In genomic region chr1:113269577-113269976, GRCh38 we compare ENCODE assay signal across 21 cellular contexts.
DNase-seq lines count a peak whose midpoint lies in the region; TF ChIP-seq lines count a peak whose summit lies in the region.
"Had no signal": no experiment of that assay in that cellular context is flagged by ENCODE, and none has a peak within 500 bp of the region (broad histone marks: within the 10 kb centered on the region; RNA-seq: fewer than 3 reads in every experiment).

No MANE protein-coding gene starts in this region.

- H3K9me3 Mint-ChIP-seq in endodermal cell: no peaks in the 10 kb centered on the region
- H3K9me3 Mint-ChIP-seq: CD8-positive, alpha-beta memory T cell; T-cell had no signal

- H3K4me2 ChIP-seq in Karpas-422 (ENCODE audit: low read depth, low read length, poor library complexity, severe bottlenecking): no peak overlapping the region
- H3K4me2 ChIP-seq: PC-9 had no signal

- H3K36me3 ChIP-seq in Karpas-422 (ENCODE audit: insufficient read depth, low read length) (no peaks in the 10 kb centered on the region), endodermal cell (ENCODE audit: control insufficient read depth, insufficient read depth, low read length) (no peaks in the 10 kb centered on the region), WERI-Rb-1 (no peaks in the 10 kb centered on the region)
- H3K36me3 ChIP-seq: MG63, SJCRH30 had no signal

- H3K27me3 Mint-ChIP-seq in endodermal cell (ENCODE audit: insufficient read depth): peaks cover 5% of the 10 kb centered on the region

- peak; percentile 52 for TF ChIP-seq CTCF in endodermal cell (conservative IDR thresholded peaks at IDR 0.05)
- TF ChIP-seq CTCF in WERI-Rb-1 (IDR thresholded peaks at IDR 0.05; ENCODE audit: low read depth, low read length): no peak

- no peak overlapping the region for H3K27ac Mint-ChIP-seq in endodermal cell
- H3K27ac Mint-ChIP-seq: B cell; CD14-positive monocyte; CD8-positive, alpha-beta memory T cell; T-cell had no signal

- H3K9ac ChIP-seq in Karpas-422 (ENCODE audit: low read length): no peak overlapping the region
- no peak overlapping the region for H3K9ac ChIP-seq in endodermal cell (ENCODE audit: extremely low read depth, low read length, poor library complexity, severe bottlenecking)

- H3K4me1 Mint-ChIP-seq in endodermal cell: peaks cover 11% of the 10 kb centered on the region
- H3K4me1 Mint-ChIP-seq: B cell; CD14-positive monocyte; CD8-positive, alpha-beta memory T cell; T-cell had no signal

- no peaks in the 10 kb centered on the region for H3K4me1 ChIP-seq in Karpas-422 (ENCODE audit: low read length)
- peaks cover 3% of the 10 kb centered on the region for H3K4me1 ChIP-seq in endodermal cell (ENCODE audit: control insufficient read depth, insufficient read depth, low read length)
- H3K4me1 ChIP-seq: SJCRH30 had no signal

- H3K9me3 ChIP-seq in Karpas-422 (ENCODE audit: low read length): no peaks in the 10 kb centered on the region
- no peaks in the 10 kb centered on the region for H3K9me3 ChIP-seq in endodermal cell (ENCODE audit: control insufficient read depth, low read length)
- H3K9me3 ChIP-seq in WERI-Rb-1 (ENCODE audit: severe bottlenecking): no peaks in the 10 kb centered on the region
- H3K9me3 ChIP-seq: MG63, SJCRH30 had no signal

- H3K27ac ChIP-seq in Karpas-422 (ENCODE audit: low read length) (no peak overlapping the region), endodermal cell (ENCODE audit: low read depth, low read length) (no peak overlapping the region), WERI-Rb-1 (no peak overlapping the region)
- H3K27ac ChIP-seq: PC-9, SJCRH30 had no signal

- no peaks in the 10 kb centered on the region for H3K9me2 ChIP-seq in Karpas-422 (replicated peaks; ENCODE audit: insufficient read depth, low read length)

- no peaks in the 10 kb centered on the region for H3K79me2 ChIP-seq in Karpas-422 (ENCODE audit: low read length)

- no peaks in the 10 kb centered on the region for H3K36me3 Mint-ChIP-seq in endodermal cell (ENCODE audit: low read depth)
- H3K36me3 Mint-ChIP-seq: CD14-positive monocyte; CD8-positive, alpha-beta memory T cell; T-cell had no signal

- DNase-seq in stimulated activated CD4-positive, alpha-beta T cell treated with anti-CD3 and anti-CD28 coated beads, Interleukin-15, amount 100 ng/mL, for 24 hours: peak; percentile 3
- no peak for DNase-seq in stimulated activated CD4-positive, alpha-beta T cell treated with anti-CD3 and anti-CD28 coated beads, Interleukin-12 subunit alpha, Interleukin-12 subunit beta, amount 100 ng/mL, for 4 hours
- DNase-seq in Karpas-422: peak; percentile 48
- DNase-seq in endodermal cell: no peak
- DNase-seq in NCI-H1048 (lab: John Stamatoyannopoulos, UW): no peak
- no peak for DNase-seq in kidney tubule cell (ENCODE audit: low spot score)
- no peak for DNase-seq in WERI-Rb-1
- DNase-seq: CD8-positive, alpha-beta memory T cell; DMS 273 treated with DMSO at 0.1 percent for 48 hours; DND-41; KBM-7; MG63; NCI-H1694 treated with DMSO at 0.1 percent for 48 hours; NCI-H2171; NCI-H524; NCI-H774; PC-9; SJCRH30; T-cell had no signal

- no peaks in the 10 kb centered on the region for H4K20me1 ChIP-seq in Karpas-422 (ENCODE audit: insufficient read depth, low read depth, low read length)

- H3K4me3 ChIP-seq in Karpas-422 (ENCODE audit: low read length) (no peak overlapping the region), endodermal cell (ENCODE audit: low read length) (no peak overlapping the region), WERI-Rb-1 (ENCODE audit: low read depth, low read length) (no peak overlapping the region)
- H3K4me3 ChIP-seq: MG63, PC-9, SJCRH30 had no signal

- H3K4me3 Mint-ChIP-seq in endodermal cell: no peak overlapping the region
- H3K4me3 Mint-ChIP-seq: B cell; CD8-positive, alpha-beta memory T cell; T-cell had no signal

- H2AFZ ChIP-seq in Karpas-422 (ENCODE audit: low read length): no peak overlapping the region
- H2AFZ ChIP-seq: PC-9 had no signal

- H3K27me3 ChIP-seq in Karpas-422 (ENCODE audit: low read length): no peaks in the 10 kb centered on the region
- peaks cover 7% of the 10 kb centered on the region for H3K27me3 ChIP-seq in endodermal cell (ENCODE audit: control insufficient read depth, insufficient read depth, low read length, poor library complexity, severe bottlenecking)
- peaks cover 3% of the 10 kb centered on the region for H3K27me3 ChIP-seq in WERI-Rb-1 (ENCODE audit: insufficient read depth, low read depth, severe bottlenecking)
- H3K27me3 ChIP-seq: SJCRH30 had no signal

- WGBS in endodermal cell (ENCODE audit: insufficient coverage in 1 of 2, insufficient read length in 1 of 2), 2 experiments: 98% methylated on average over 3 of the region's 3 CpGs; no CpG with 5 or more reads in 1 of the 2 experiments

Comparison
In these comparisons a context has a peak if more than half of its experiments do, and no peak if none do; other contexts are left out.
1. DNase-seq: peak in stimulated activated CD4-positive, alpha-beta T cell treated with anti-CD3 and anti-CD28 coated beads, Interleukin-15, amount 100 ng/mL, for 24 hours (single experiment) and Karpas-422 (single experiment); none in stimulated activated CD4-positive, alpha-beta T cell treated with anti-CD3 and anti-CD28 coated beads, Interleukin-12 subunit alpha, Interleukin-12 subunit beta, amount 100 ng/mL, for 4 hours (single experiment), endodermal cell (single experiment), NCI-H1048 (single experiment), kidney tubule cell (single experiment) and WERI-Rb-1 (single experiment).